6 cellular contexts compared by ENCODE assay signal in the genomic region with DNA sequence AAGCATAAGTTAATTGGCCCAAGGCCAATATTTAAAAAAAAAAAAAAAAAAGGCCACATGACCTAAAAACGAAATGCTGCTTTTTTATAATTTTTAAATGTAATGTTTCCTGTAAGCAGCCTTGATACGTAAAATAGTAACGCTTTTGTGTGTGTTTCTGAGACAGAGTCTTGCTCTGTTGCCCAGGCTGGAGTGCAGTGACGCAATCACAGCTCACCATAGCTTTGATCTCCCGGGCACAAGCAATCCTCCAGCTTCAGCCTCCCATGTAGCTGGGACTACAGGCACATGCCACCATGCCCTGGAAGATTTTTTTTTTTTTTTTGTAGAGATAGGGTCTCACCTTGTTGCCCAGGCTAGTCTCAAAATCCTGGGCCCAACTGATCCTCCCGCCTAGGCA.
"Had no signal": no experiment of that assay in that cellular context is flagged by ENCODE, and none has a peak within 500 bp of the region (broad histone marks: within the 10 kb centered on the region; RNA-seq: fewer than 3 reads in every experiment).

No MANE protein-coding gene starts in this region.

- H3K4me2 ChIP-seq: KMS-11 had no signal

- H3K4me3 ChIP-seq: K562 had no signal

- H3K4me3 Mint-ChIP-seq: IgD-negative memory B cell had no signal

- H3K27ac ChIP-seq: HL-60, KMS-11 had no signal

- ATAC-seq: K562 had no signal

- H3K27ac Mint-ChIP-seq: IgD-negative memory B cell had no signal

- DNase-seq: KG1 had no signal

- H3K4me1 Mint-ChIP-seq: IgD-negative memory B cell had no signal

- H3K9ac ChIP-seq: KMS-11 had no signal

- FAIRE-seq: HTR-8/SVneo, K562 had no signal

- H3K27me3 Mint-ChIP-seq: IgD-negative memory B cell had no signal

- H3K36me3 Mint-ChIP-seq: IgD-negative memory B cell had no signal
